Comparison of ENCODE assay signal across 15 cellular contexts in genomic region chr22:19873960-19874306, GRCh38. TPM values are rescaled to one million over a fixed set of nuclear protein-coding genes. Genes with fewer than 3 reads are reported as not detected.
DNase-seq lines count a peak whose midpoint lies in the region; ATAC-seq and TF ChIP-seq lines count a peak whose summit lies in the region.
"Had no signal": no experiment of that assay in that cellular context is flagged by ENCODE, and none has a peak within 500 bp of the region (broad histone marks: within the 10 kb centered on the region; RNA-seq: fewer than 3 reads in every experiment).

No MANE protein-coding gene starts in this region.

- H3K4me2 ChIP-seq in hepatocyte = no peak overlapping the region
- H3K4me2 ChIP-seq: smooth muscle cell had no signal

- H3K36me3 Mint-ChIP-seq in activated T-cell treated with anti-CD3 and anti-CD28 coated beads, Interleukin-2, amount 50 U/mL, for 4 hours (ENCODE audit: insufficient read depth) = no peaks in the 10 kb centered on the region
- no peaks in the 10 kb centered on the region for H3K36me3 Mint-ChIP-seq in T-cell

- POLR2A ChIA-PET in T-cell (lab: Charles Lee) = no interaction called here

- H3K27me3 ChIP-seq in lower lobe of right lung (ENCODE audit: low read depth) (no peaks in the 10 kb centered on the region), thymus (ENCODE audit: control insufficient read depth, insufficient read depth) (no peaks in the 10 kb centered on the region), hepatocyte (no peaks in the 10 kb centered on the region)

- no peak for ATAC-seq in activated T-cell treated with anti-CD3 and anti-CD28 coated beads, Interleukin-2, amount 50 U/mL, for 4 hours
- peak in 3 of 4 experiments; percentile 13 to 21 (median 16) for ATAC-seq in T-cell (replicated peaks in 1 of 4)
- no peak for ATAC-seq in lower lobe of right lung
- no peak for ATAC-seq in GM21367 (IDR thresholded peaks at IDR 0.05; ENCODE audit: unreplicated experiment)

- H3K4me3 ChIP-seq in lower lobe of right lung = no peak overlapping the region
- no peak overlapping the region for H3K4me3 ChIP-seq in thymus (ENCODE audit: low read length)
- H3K4me3 ChIP-seq in hepatocyte = no peak overlapping the region
- H3K4me3 ChIP-seq: SK-N-MC, smooth muscle cell had no signal

- peaks cover 9% of the 10 kb centered on the region for H3K4me1 Mint-ChIP-seq in activated T-cell treated with anti-CD3 and anti-CD28 coated beads, Interleukin-2, amount 50 U/mL, for 4 hours (ENCODE audit: low read depth)
- peaks cover 0 to 13% (median 13%) of the 10 kb centered on the region in 3 donors for H3K4me1 Mint-ChIP-seq in T-cell

- no peak overlapping the region for H3K4me3 Mint-ChIP-seq in activated T-cell treated with anti-CD3 and anti-CD28 coated beads, Interleukin-2, amount 50 U/mL, for 4 hours
- peak overlapping the region in 1 of 3 donors; percentile 55 for H3K4me3 Mint-ChIP-seq in T-cell
- H3K4me3 Mint-ChIP-seq: nephron had no signal

- H3K4me1 ChIP-seq in lower lobe of right lung (peaks cover 32% of the 10 kb centered on the region), thymus (ENCODE audit: control insufficient read depth, insufficient read depth, low read length) (peaks cover 28% of the 10 kb centered on the region), hepatocyte (ENCODE audit: insufficient read depth) (peaks cover 3% of the 10 kb centered on the region)

- no peaks in the 10 kb centered on the region for H3K9me3 ChIP-seq in lower lobe of right lung
- no peaks in the 10 kb centered on the region for H3K9me3 ChIP-seq in thymus (ENCODE audit: control insufficient read depth)
- H3K9me3 ChIP-seq in hepatocyte (ENCODE audit: low read depth) = no peaks in the 10 kb centered on the region

- peak; percentile 4 for DNase-seq in activated T-cell treated with anti-CD3 and anti-CD28 coated beads, Interleukin-2, amount 50 U/mL, for 4 hours
- DNase-seq in activated T-cell treated with anti-CD3 and anti-CD28 coated beads, Interleukin-2, amount 50 U/mL, for 1 hour = no peak
- DNase-seq in T-cell = peak in 1 of 34 experiments; percentile 3
- peak; percentile 38 for DNase-seq in lower lobe of right lung
- no peak for DNase-seq in occipital lobe (lab: John Stamatoyannopoulos, UW)
- DNase-seq in hepatocyte (ENCODE audit: low spot score) = no peak
- DNase-seq: kidney glomerular epithelial cell; NCI-H2107; NK-92 treated with Interleukin-12 subunit alpha and Interleukin-12 subunit beta, amount 100 ng/mL, for 24 hours; trophoblast cell had no signal

- peak overlapping the region; percentile 65 to 84 for H3K27ac Mint-ChIP-seq in T-cell
- H3K27ac Mint-ChIP-seq: nephron had no signal

- H3K9me2 ChIP-seq in hepatocyte (replicated peaks; ENCODE audit: insufficient read depth) = no peaks in the 10 kb centered on the region

- TF ChIP-seq CTCF in lower lobe of right lung (IDR thresholded peaks at IDR 0.05) (no peak), hepatocyte (IDR thresholded peaks at IDR 0.05; ENCODE audit: poor library complexity) (no peak)

- CTCF ChIA-PET in T-cell (lab: Charles Lee) = no interaction called here

- H4K20me1 ChIP-seq in hepatocyte (ENCODE audit: insufficient read depth, poor library complexity, severe bottlenecking) = no peaks in the 10 kb centered on the region

- H3K27me3 Mint-ChIP-seq in activated T-cell treated with anti-CD3 and anti-CD28 coated beads, Interleukin-2, amount 50 U/mL, for 4 hours (ENCODE audit: low read depth) = no peaks in the 10 kb centered on the region
- no peaks in the 10 kb centered on the region for H3K27me3 Mint-ChIP-seq in T-cell

- H3K9me3 Mint-ChIP-seq in activated T-cell treated with anti-CD3 and anti-CD28 coated beads, Interleukin-2, amount 50 U/mL, for 4 hours = no peaks in the 10 kb centered on the region
- H3K9me3 Mint-ChIP-seq in T-cell = no peaks in the 10 kb centered on the region
- H3K9me3 Mint-ChIP-seq: nephron had no signal

- no peaks in the 10 kb centered on the region for H3K79me2 ChIP-seq in hepatocyte

- H3K27ac ChIP-seq in lower lobe of right lung = peak overlapping the region; percentile 67
- peak overlapping the region; percentile 74 for H3K27ac ChIP-seq in thymus (ENCODE audit: low read depth)
- no peak overlapping the region for H3K27ac ChIP-seq in hepatocyte
- H3K27ac ChIP-seq: SK-N-MC had no signal

- 45% methylated on average over 7 of the region's 7 CpGs for WGBS in thymus
- 91% methylated on average over 7 of the region's 7 CpGs for WGBS in hepatocyte (ENCODE audit: low lambda C conversion rate, missing lambda C conversion rate)

- intact Hi-C loops in lower lobe of right lung (cut with DNase I) = no loop called here

- peaks cover 13% of the 10 kb centered on the region for H3K36me3 ChIP-seq in lower lobe of right lung
- no peaks in the 10 kb centered on the region for H3K36me3 ChIP-seq in thymus (ENCODE audit: control insufficient read depth, insufficient read depth)
- H3K36me3 ChIP-seq in hepatocyte (replicated peaks; ENCODE audit: insufficient read depth, low read depth) = no peaks in the 10 kb centered on the region

- H2AFZ ChIP-seq in hepatocyte = no peak overlapping the region

RNA-seq across cellular contexts. Expression of gene GNB1L, which starts 19.3 kb away (rescaled TPM):
- 10 to 100 TPM; 25.9 to 26.3 (median 26.0) TPM for total RNA-seq in activated T-cell treated with anti-CD3 and anti-CD28 coated beads, Interleukin-2, amount 50 U/mL, for 4 hours
- total RNA-seq in T-cell (10 to 100 TPM in 3 of 5 donors, 1 to 10 TPM in 2; 4.8 to 13.7 (median 12.9) TPM), lower lobe of right lung (6.0 TPM), occipital lobe (2.7 TPM), hepatocyte (2.6 and 4.1 TPM in 2 replicates)
- polyA plus RNA-seq in thymus (11.2 TPM), hepatocyte (8.5 TPM in 2 replicates)

RNA-seq across cellular contexts. Expression of gene RTL10, which starts 19.3 kb away (rescaled TPM):
- 10 to 100 TPM; 13.7 to 19.5 (median 14.5) TPM for total RNA-seq in activated T-cell treated with anti-CD3 and anti-CD28 coated beads, Interleukin-2, amount 50 U/mL, for 4 hours
- 10 to 100 TPM; 21.1 to 35.1 (median 28.5) TPM for total RNA-seq in T-cell
- 24.3 TPM for total RNA-seq in lower lobe of right lung
- polyA plus RNA-seq in thymus = 20.8 TPM
- total RNA-seq in occipital lobe = 12.3 TPM
- 12.3 and 15.9 TPM in 2 replicates for total RNA-seq in hepatocyte
- polyA plus RNA-seq in hepatocyte = 12.9 and 13.0 TPM in 2 replicates

Comparison
In these comparisons a context has a peak if more than half of its experiments do, and no peak if none do; other contexts are left out.
1. DNase-seq: peak in activated T-cell treated with anti-CD3 and anti-CD28 coated beads, Interleukin-2, amount 50 U/mL, for 4 hours (single experiment) and lower lobe of right lung (single experiment); none in activated T-cell treated with anti-CD3 and anti-CD28 coated beads, Interleukin-2, amount 50 U/mL, for 1 hour (single experiment), occipital lobe (single experiment) and hepatocyte (single experiment).
2. ATAC-seq: peak in T-cell (3 of 4); none in activated T-cell treated with anti-CD3 and anti-CD28 coated beads, Interleukin-2, amount 50 U/mL, for 4 hours (0 of 2), lower lobe of right lung (0 of 2) and GM21367 (single experiment).